In genomic region chr10:49539320-49539885, GRCh38 we compare ENCODE assay signal across 1 cellular context.
A peak's percentile ranks its signal among the peaks of the same experiment; 100 is the strongest.
TF ChIP-seq lines count a peak whose summit lies in the region.

No MANE protein-coding gene starts in this region.

TF ChIP-seq in HepG2, 621 proteins besides CTCF, POLR2A, EP300 and RAD21 (continued from another document):
- TF ChIP-seq ZNF800 (CRISPR knock-in tag; IDR thresholded peaks at IDR 0.05) (0 out of 2 replicates have a peak, but pooled peaks have one; percentile 15), TOPORS (CRISPR knock-in tag; IDR thresholded peaks at IDR 0.05) (0 out of 2 replicates have a peak, but pooled peaks have one; percentile 45), TOE1 (CRISPR knock-in tag; IDR thresholded peaks at IDR 0.05) (no peak), ZFP41 (CRISPR knock-in tag; IDR thresholded peaks at IDR 0.05; ENCODE audit: borderline replicate concordance) (no peak), ZNF775 (CRISPR knock-in tag; IDR thresholded peaks at IDR 0.05; ENCODE audit: borderline replicate concordance) (0 out of 2 replicates have a peak, but pooled peaks have one; percentile 1), CCDC6 (CRISPR knock-in tag; IDR thresholded peaks at IDR 0.05) (peak; percentile 71), UBTF (CRISPR knock-in tag; IDR thresholded peaks at IDR 0.05) (peak; percentile 30; the same call in 1 of the 2 replicates), TMF1 (CRISPR knock-in tag; IDR thresholded peaks at IDR 0.05; ENCODE audit: low read depth) (no peak), STAT5B (CRISPR knock-in tag; IDR thresholded peaks at IDR 0.05) (no peak), TAF15 (IDR thresholded peaks at IDR 0.05; ENCODE audit: low read depth, low read length, poor library complexity, severe bottlenecking) (no peak), DNMT1 (CRISPR knock-in tag; IDR thresholded peaks at IDR 0.05) (no peak), ATF7-NPFF (CRISPR knock-in tag; IDR thresholded peaks at IDR 0.05; ENCODE audit: low read depth) (0 out of 2 replicates have a peak, but pooled peaks have one; percentile 5), ZNF598 (CRISPR knock-in tag; IDR thresholded peaks at IDR 0.05; ENCODE audit: borderline replicate concordance) (no peak), HMG20B (CRISPR knock-in tag; conservative IDR thresholded peaks at IDR 0.05) (no peak), MAX (IDR thresholded peaks at IDR 0.05) (no peak), FOXA1 (IDR thresholded peaks at IDR 0.05) (no peak), FOXA1 (CRISPR knock-in tag; IDR thresholded peaks at IDR 0.05) (peak; percentile 62), RFXAP (CRISPR knock-in tag; IDR thresholded peaks at IDR 0.05; ENCODE audit: borderline replicate concordance) (no peak), KLF11 (CRISPR knock-in tag; IDR thresholded peaks at IDR 0.05) (no peak), ARNTL (CRISPR knock-in tag; IDR thresholded peaks at IDR 0.05) (peak; percentile 6; the same call in 1 of the 2 replicates), ZNF501 (CRISPR knock-in tag; IDR thresholded peaks at IDR 0.05) (peak; percentile 56; the same call in 1 of the 2 replicates), ZNF550 (CRISPR knock-in tag; IDR thresholded peaks at IDR 0.05; ENCODE audit: borderline replicate concordance) (no peak), KIAA2018 (CRISPR knock-in tag; IDR thresholded peaks at IDR 0.05; ENCODE audit: borderline replicate concordance) (no peak), ZNF737 (CRISPR knock-in tag; IDR thresholded peaks at IDR 0.05; ENCODE audit: borderline replicate concordance) (peak; percentile 22; the same call in 1 of the 2 replicates), ZNF577 (CRISPR knock-in tag; IDR thresholded peaks at IDR 0.05; ENCODE audit: borderline replicate concordance, low read depth) (no peak), EZH2 (conservative IDR thresholded peaks at IDR 0.05; ENCODE audit: low read depth, low read length) (no peak), ZNF747 (CRISPR knock-in tag; IDR thresholded peaks at IDR 0.05; ENCODE audit: borderline replicate concordance) (peak; percentile 17; the same call in 1 of the 2 replicates), HNF1B (CRISPR knock-in tag; IDR thresholded peaks at IDR 0.05) (peak; percentile 43; the same call in 1 of the 2 replicates), SMC3 (IDR thresholded peaks at IDR 0.05; ENCODE audit: low read length) (no peak), CC2D1A (CRISPR knock-in tag; IDR thresholded peaks at IDR 0.05) (no peak), KAT7 (CRISPR knock-in tag; IDR thresholded peaks at IDR 0.05; ENCODE audit: borderline replicate concordance) (no peak), ZNF354B (CRISPR knock-in tag; IDR thresholded peaks at IDR 0.05) (0 out of 2 replicates have a peak, but pooled peaks have one; percentile 8), RXRA (CRISPR knock-in tag; IDR thresholded peaks at IDR 0.05) (0 out of 2 replicates have a peak, but pooled peaks have one; percentile 5)
- TF ChIP-seq, protein P1, sequence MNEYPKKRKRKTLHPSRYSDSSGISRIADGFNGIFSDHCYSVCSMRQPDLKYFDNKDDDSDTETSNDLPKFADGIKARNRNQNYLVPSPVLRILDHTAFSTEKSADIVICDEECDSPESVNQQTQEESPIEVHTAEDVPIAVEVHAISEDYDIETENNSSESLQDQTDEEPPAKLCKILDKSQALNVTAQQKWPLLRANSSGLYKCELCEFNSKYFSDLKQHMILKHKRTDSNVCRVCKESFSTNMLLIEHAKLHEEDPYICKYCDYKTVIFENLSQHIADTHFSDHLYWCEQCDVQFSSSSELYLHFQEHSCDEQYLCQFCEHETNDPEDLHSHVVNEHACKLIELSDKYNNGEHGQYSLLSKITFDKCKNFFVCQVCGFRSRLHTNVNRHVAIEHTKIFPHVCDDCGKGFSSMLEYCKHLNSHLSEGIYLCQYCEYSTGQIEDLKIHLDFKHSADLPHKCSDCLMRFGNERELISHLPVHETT (CRISPR knock-in tag; conservative IDR thresholded peaks at IDR 0.05): no peak
- TF ChIP-seq, protein P2, sequence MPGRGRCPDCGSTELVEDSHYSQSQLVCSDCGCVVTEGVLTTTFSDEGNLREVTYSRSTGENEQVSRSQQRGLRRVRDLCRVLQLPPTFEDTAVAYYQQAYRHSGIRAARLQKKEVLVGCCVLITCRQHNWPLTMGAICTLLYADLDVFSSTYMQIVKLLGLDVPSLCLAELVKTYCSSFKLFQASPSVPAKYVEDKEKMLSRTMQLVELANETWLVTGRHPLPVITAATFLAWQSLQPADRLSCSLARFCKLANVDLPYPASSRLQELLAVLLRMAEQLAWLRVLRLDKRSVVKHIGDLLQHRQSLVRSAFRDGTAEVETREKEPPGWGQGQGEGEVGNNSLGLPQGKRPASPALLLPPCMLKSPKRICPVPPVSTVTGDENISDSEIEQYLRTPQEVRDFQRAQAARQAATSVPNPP (CRISPR knock-in tag; IDR thresholded peaks at IDR 0.05): no peak
- TF ChIP-seq, protein P3, sequence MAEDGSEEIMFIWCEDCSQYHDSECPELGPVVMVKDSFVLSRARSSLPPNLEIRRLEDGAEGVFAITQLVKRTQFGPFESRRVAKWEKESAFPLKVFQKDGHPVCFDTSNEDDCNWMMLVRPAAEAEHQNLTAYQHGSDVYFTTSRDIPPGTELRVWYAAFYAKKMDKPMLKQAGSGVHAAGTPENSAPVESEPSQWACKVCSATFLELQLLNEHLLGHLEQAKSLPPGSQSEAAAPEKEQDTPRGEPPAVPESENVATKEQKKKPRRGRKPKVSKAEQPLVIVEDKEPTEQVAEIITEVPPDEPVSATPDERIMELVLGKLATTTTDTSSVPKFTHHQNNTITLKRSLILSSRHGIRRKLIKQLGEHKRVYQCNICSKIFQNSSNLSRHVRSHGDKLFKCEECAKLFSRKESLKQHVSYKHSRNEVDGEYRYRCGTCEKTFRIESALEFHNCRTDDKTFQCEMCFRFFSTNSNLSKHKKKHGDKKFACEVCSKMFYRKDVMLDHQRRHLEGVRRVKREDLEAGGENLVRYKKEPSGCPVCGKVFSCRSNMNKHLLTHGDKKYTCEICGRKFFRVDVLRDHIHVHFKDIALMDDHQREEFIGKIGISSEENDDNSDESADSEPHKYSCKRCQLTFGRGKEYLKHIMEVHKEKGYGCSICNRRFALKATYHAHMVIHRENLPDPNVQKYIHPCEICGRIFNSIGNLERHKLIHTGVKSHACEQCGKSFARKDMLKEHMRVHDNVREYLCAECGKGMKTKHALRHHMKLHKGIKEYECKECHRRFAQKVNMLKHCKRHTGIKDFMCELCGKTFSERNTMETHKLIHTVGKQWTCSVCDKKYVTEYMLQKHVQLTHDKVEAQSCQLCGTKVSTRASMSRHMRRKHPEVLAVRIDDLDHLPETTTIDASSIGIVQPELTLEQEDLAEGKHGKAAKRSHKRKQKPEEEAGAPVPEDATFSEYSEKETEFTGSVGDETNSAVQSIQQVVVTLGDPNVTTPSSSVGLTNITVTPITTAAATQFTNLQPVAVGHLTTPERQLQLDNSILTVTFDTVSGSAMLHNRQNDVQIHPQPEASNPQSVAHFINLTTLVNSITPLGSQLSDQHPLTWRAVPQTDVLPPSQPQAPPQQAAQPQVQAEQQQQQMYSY (CRISPR knock-in tag; IDR thresholded peaks at IDR 0.05): no peak
